10 cellular contexts compared by ENCODE assay signal in the genomic region with DNA sequence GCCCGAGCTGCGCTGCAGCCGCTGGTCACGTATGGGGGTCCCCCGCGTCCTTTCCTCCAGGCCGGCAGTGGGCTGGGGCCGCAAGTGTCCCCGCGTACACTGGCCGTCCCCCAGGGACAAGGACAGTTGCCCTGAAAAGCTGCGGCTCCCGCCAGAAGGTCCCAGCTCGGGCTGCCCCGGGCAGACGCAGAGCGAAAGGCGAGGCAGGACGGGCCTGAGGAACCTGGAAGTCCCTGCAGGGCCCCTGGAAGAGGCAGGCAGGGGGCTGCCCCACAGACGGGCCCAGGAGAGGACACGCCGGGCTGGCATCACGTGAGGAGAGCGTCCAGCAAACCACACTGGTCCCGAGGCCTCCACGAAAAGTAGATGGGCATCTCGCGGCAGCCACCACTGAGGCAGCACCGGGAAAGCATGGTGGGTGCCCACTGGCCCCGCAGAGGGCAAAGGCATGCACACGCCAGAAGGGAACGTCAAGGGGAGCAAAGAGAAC. TPM values are rescaled to one million over a fixed set of nuclear protein-coding genes. Genes with fewer than 3 reads are reported as not detected.
A peak's percentile ranks its signal among the peaks of the same experiment; 100 is the strongest.
DNase-seq lines count a peak whose midpoint lies in the region; ATAC-seq, FAIRE-seq and TF ChIP-seq lines count a peak whose summit lies in the region.
"Had no signal": no experiment of that assay in that cellular context is flagged by ENCODE, and none has a peak within 500 bp of the region (broad histone marks: within the 10 kb centered on the region; RNA-seq: fewer than 3 reads in every experiment).

No MANE protein-coding gene starts in this region.

- H3K9ac ChIP-seq in adipocyte (ENCODE audit: low read length) (peak overlapping the region; percentile 69), HepG2 (ENCODE audit: insufficient read depth, low read depth, low read length) (no peak overlapping the region), stomach smooth muscle (ENCODE audit: low read length in 2 of 2) (no peak overlapping the region), mammary epithelial cell (ENCODE audit: insufficient read depth, low read length) (no peak overlapping the region)

- H3K27me3 ChIP-seq in adipocyte (replicated peaks; ENCODE audit: control insufficient read depth, insufficient read depth, low read length), result peaks cover 38% of the 10 kb centered on the region
- H3K27me3 ChIP-seq in HepG2 (ENCODE audit: control insufficient read depth in 1 of 2, insufficient read depth in 2 of 2, low read length in 2 of 2), result peaks cover 9 to 74% of the 10 kb centered on the region in 2 experiments
- H3K27me3 ChIP-seq in stomach smooth muscle (ENCODE audit: control insufficient read depth in 1 of 2, insufficient read depth in 2 of 2, low read length in 2 of 2), result peaks cover 8 to 27% of the 10 kb centered on the region in 2 donors
- peaks cover 26% of the 10 kb centered on the region for H3K27me3 ChIP-seq in mammary epithelial cell (ENCODE audit: insufficient read depth, low read length)

- BruUV-seq in HepG2 (replicated peaks; lab: Mats Ljungman, UMichigan) (no TSS peak), mammary epithelial cell (replicated peaks; lab: Mats Ljungman, UMichigan) (no TSS peak)

- dilution Hi-C loops in mammary epithelial cell (cut with HindIII; ENCODE audit: low sequenced_read_pairs), result no loop called here

- FAIRE-seq in HepG2 (lab: Jason Lieb, UNC), result no peak

- CTCF ChIA-PET in HepG2 (lab: Yijun Ruan, JAX; ENCODE audit: low intra/inter-chr PET ratio, low total read pairs), result no interaction called here
- CTCF ChIA-PET in mammary epithelial cell (lab: Charles Lee; ENCODE audit: low non-redundant PET), result no interaction called here

- H3K4me2 ChIP-seq in HepG2 (ENCODE audit: low read depth, low read length), result peak overlapping the region; percentile 67; the same call in 1 of the 2 replicates
- no peak overlapping the region for H3K4me2 ChIP-seq in mammary epithelial cell (ENCODE audit: insufficient read depth, low read depth, low read length)

- peak; percentile 27 for DNase-seq in activated CD4-positive, CD25-positive, alpha-beta regulatory T cell treated with anti-CD3 and anti-CD28 coated beads, Interleukin-2, amount 50 U/mL, for 72 hours
- DNase-seq in activated CD4-positive, CD25-positive, alpha-beta regulatory T cell (lab: John Stamatoyannopoulos, UW), result no peak
- DNase-seq in adipocyte (ENCODE audit: low read depth), result no peak
- DNase-seq in HepG2 (ENCODE audit: low spot score), result no peak
- no peak for DNase-seq in mammary epithelial cell
- DNase-seq in UCSD-AML1 (lab: John Stamatoyannopoulos, UW; ENCODE audit: unreplicated experiment), result no peak
- DNase-seq: NCI-H2081 had no signal

- no peak for ATAC-seq in HepG2
- ATAC-seq in HG03460 (IDR thresholded peaks at IDR 0.05; ENCODE audit: unreplicated experiment), result no peak

- POLR2A ChIA-PET in HepG2 (lab: Yijun Ruan, JAX), result no interaction called here

- H2AFZ ChIP-seq in HepG2 (ENCODE audit: low read length) (no peak overlapping the region), mammary epithelial cell (ENCODE audit: low read depth, low read length) (no peak overlapping the region)

- no peak for TF ChIP-seq RAD21 in HepG2 (CRISPR knock-in tag; IDR thresholded peaks at IDR 0.05)

- in situ Hi-C loops in HepG2 (cut with HindIII; ENCODE audit: extremely low pct_ligation_motif_present, low pct_unique_long_range_greater_than_20kb) (no loop called here), mammary epithelial cell (cut with MboI; ENCODE audit: low sequenced_read_pairs in 2 of 2) (no loop called here)

- H3K79me2 ChIP-seq in HepG2 (ENCODE audit: insufficient read depth, low read length) (no peaks in the 10 kb centered on the region), mammary epithelial cell (ENCODE audit: insufficient read depth, low read length) (no peaks in the 10 kb centered on the region)

- H3K27ac ChIP-seq in HepG2 (ENCODE audit: extremely low read length, insufficient read depth, low read length) (no peak overlapping the region), stomach smooth muscle (ENCODE audit: low read length) (no peak overlapping the region), mammary epithelial cell (ENCODE audit: insufficient read depth, low read depth, low read length) (no peak overlapping the region)
- H3K27ac ChIP-seq: HL-60 had no signal

- no peak for TF ChIP-seq CTCF in HepG2 (CRISPR knock-in tag; IDR thresholded peaks at IDR 0.05)
- no peak for TF ChIP-seq CTCF in mammary epithelial cell (conservative IDR thresholded peaks at IDR 0.05 in 1 of 2, IDR thresholded peaks at IDR 0.05 in 1 of 2; ENCODE audit: extremely low read depth in 1 of 2, insufficient read depth in 1 of 2, low read depth in 1 of 2, low read length in 2 of 2)

- H3K9me3 ChIP-seq in adipocyte (ENCODE audit: control insufficient read depth, low read length), result no peaks in the 10 kb centered on the region
- H3K9me3 ChIP-seq in HepG2 (ENCODE audit: low read length), result no peaks in the 10 kb centered on the region
- no peaks in the 10 kb centered on the region for H3K9me3 ChIP-seq in stomach smooth muscle (ENCODE audit: control insufficient read depth in 2 of 2, low read length in 2 of 2)
- no peaks in the 10 kb centered on the region for H3K9me3 ChIP-seq in mammary epithelial cell (replicated peaks; ENCODE audit: insufficient read depth, low read length)

- H3K4me3 ChIP-seq in adipocyte (ENCODE audit: low read length) (peak overlapping the region; percentile 74), HepG2 (replicated peaks in 1 of 3; ENCODE audit: insufficient read depth in 1 of 3, low read depth in 2 of 3, low read length in 3 of 3) (peak overlapping the region in 1 of 3 experiments; percentile 67; a peak in 1 of 6 replicates), stomach smooth muscle (ENCODE audit: low read length in 2 of 2) (peak overlapping the region; percentile 36 to 72), mammary epithelial cell (replicated peaks in 1 of 3; ENCODE audit: insufficient read depth in 1 of 3, low read depth in 2 of 3, low read length in 3 of 3) (no peak overlapping the region)

- intact Hi-C loops in HepG2 (cut with micrococcal nuclease; ENCODE audit: unreplicated experiment), result no loop called here
- intact Hi-C loops in mammary epithelial cell (cut with micrococcal nuclease), result loop anchor here (10.0 kb wide), 1 partner anchor 639 kb away; no protein-coding TSS in a partner anchor

- peaks cover 15% of the 10 kb centered on the region for H3K4me1 ChIP-seq in adipocyte (ENCODE audit: control insufficient read depth, insufficient read depth, low read length)
- peaks cover 50% of the 10 kb centered on the region for H3K4me1 ChIP-seq in HepG2 (ENCODE audit: insufficient read depth, low read length)
- peaks cover 32% of the 10 kb centered on the region for H3K4me1 ChIP-seq in stomach smooth muscle (ENCODE audit: control insufficient read depth, insufficient read depth, low read length)
- H3K4me1 ChIP-seq in mammary epithelial cell (ENCODE audit: insufficient read depth, low read length), result peaks cover 37% of the 10 kb centered on the region

- TF ChIP-seq EP300 in HepG2 (IDR thresholded peaks at IDR 0.05; ENCODE audit: low read depth in 2 of 2, low read length in 2 of 2), result no peak
- TF ChIP-seq EP300 in HepG2 (CRISPR knock-in tag; IDR thresholded peaks at IDR 0.05; ENCODE audit: borderline replicate concordance), result no peak

- no peak for TF ChIP-seq POLR2A in HepG2 (IDR thresholded peaks at IDR 0.05; ENCODE audit: insufficient read depth in 1 of 2, low read depth in 2 of 2, low read length in 2 of 2)

- no peaks in the 10 kb centered on the region for H3K36me3 ChIP-seq in adipocyte (ENCODE audit: control insufficient read depth, insufficient read depth, low read length, severe bottlenecking)
- no peaks in the 10 kb centered on the region for H3K36me3 ChIP-seq in HepG2 (replicated peaks in 1 of 2; ENCODE audit: control insufficient read depth in 1 of 2, insufficient read depth in 2 of 2, low read length in 2 of 2)
- no peaks in the 10 kb centered on the region for H3K36me3 ChIP-seq in stomach smooth muscle (ENCODE audit: control insufficient read depth in 2 of 2, insufficient read depth in 2 of 2, low read length in 2 of 2)
- H3K36me3 ChIP-seq in mammary epithelial cell (ENCODE audit: insufficient read depth, low read length), result no peaks in the 10 kb centered on the region

- H4K20me1 ChIP-seq in HepG2 (ENCODE audit: insufficient read depth, low read length), result 0 out of 2 replicates have a peak, but pooled peaks cover 3% of the 10 kb centered on the region
- peaks cover 2% of the 10 kb centered on the region for H4K20me1 ChIP-seq in mammary epithelial cell (ENCODE audit: insufficient read depth, low read length)

- WGBS in HepG2 (ENCODE audit: low lambda C conversion rate), result 90% methylated on average over 4 of the region's 32 CpGs
- 92% methylated on average over 12 of the region's 32 CpGs for WGBS in mammary epithelial cell (ENCODE audit: low coverage, missing lambda C conversion rate)

TF ChIP-seq in HepG2, 621 proteins besides CTCF, POLR2A, EP300 and RAD21:
- TF ChIP-seq EZH2 (conservative IDR thresholded peaks at IDR 0.05; ENCODE audit: low read depth, low read length), result 0 out of 2 replicates have a peak, but pooled peaks have one; percentile 5
- no peak for TF ChIP-seq TARDBP (CRISPR knock-in tag; IDR thresholded peaks at IDR 0.05)

RNA-seq across cellular contexts. Expression of a gene that starts 3.2 kb away (rescaled TPM):
- 0.53 and 0.94 TPM in 2 replicates for total RNA-seq in HepG2 (2016; rRNA removed; fragmentation: Illumina TruSeq; extraction: Trizol)
- total RNA-seq in HepG2 (2016; cell fraction: cytosol; rRNA removed; fragmentation: Illumina TruSeq; extraction: Trizol; ENCODE audit: low read depth), result 0.26 and 0.91 TPM in 2 replicates
- 0.77 and 1.1 TPM in 2 replicates for total RNA-seq in HepG2 (2016; cell fraction: insoluble cytoplasmic fraction; rRNA removed; fragmentation: Illumina TruSeq; extraction: Trizol)
- total RNA-seq in HepG2 (2016; cell fraction: membrane; rRNA removed; fragmentation: Illumina TruSeq; extraction: Trizol), result 0.48 and 0.90 TPM in 2 replicates
- total RNA-seq in HepG2 (2016; cell fraction: nucleus; rRNA removed; fragmentation: Illumina TruSeq; extraction: Trizol), result 0.81 and 2.0 TPM in 2 replicates
- 0.81 and 0.82 TPM in 2 replicates for polyA plus RNA-seq in HepG2 (2011; rRNA removed)
- 0.13 and 0.70 TPM in 2 replicates for polyA plus RNA-seq in HepG2 (2011; cell fraction: cytosol; rRNA removed)
- polyA plus RNA-seq in HepG2 (2011; cell fraction: nucleus; rRNA removed), result 10.6 and 14.1 TPM in 2 replicates
- 0.39 and 0.79 TPM in 2 replicates for polyA plus RNA-seq in HepG2 (2012)
- 0.59 and 0.60 TPM in 2 replicates for polyA plus RNA-seq in HepG2 (2016; cell fraction: cytosol; fragmentation: Illumina TruSeq; extraction: Trizol; ENCODE audit: low read depth)
- polyA plus RNA-seq in HepG2 (2016; cell fraction: insoluble cytoplasmic fraction; fragmentation: Illumina TruSeq; extraction: Trizol; ENCODE audit: low read depth), result 1.1 and 1.2 TPM in 2 replicates
- polyA plus RNA-seq in HepG2 (2016; cell fraction: membrane; fragmentation: Illumina TruSeq; extraction: Trizol; ENCODE audit: low read depth), result 0.76 and 0.84 TPM in 2 replicates
- 5.1 and 6.3 TPM in 2 replicates for polyA plus RNA-seq in HepG2 (2016; cell fraction: nucleus; fragmentation: Illumina TruSeq; extraction: Trizol; ENCODE audit: insufficient read depth, low read depth)
- polyA minus RNA-seq in HepG2 (2011; rRNA and poly(A)+ RNA removed; ENCODE audit: low replicate concordance), result 1.6 TPM in 1 of 2 replicates, not detected in the other
- polyA minus RNA-seq in HepG2 (2011; cell fraction: cytosol; rRNA and poly(A)+ RNA removed), result 0.30 and 0.62 TPM in 2 replicates
- polyA minus RNA-seq in HepG2 (2011; cell fraction: nucleus; rRNA and poly(A)+ RNA removed), result 0.62 and 1.0 TPM in 2 replicates
- under 1 TPM in 1 of 2 donors, not detected in 1; 0.14 TPM for total RNA-seq in mammary epithelial cell
- polyA plus RNA-seq in mammary epithelial cell, result 0.02 TPM
- not detected for polyA minus RNA-seq in mammary epithelial cell

Comparison
In these comparisons a context has a peak if more than half of its experiments do, and no peak if none do; other contexts are left out.
1. H3K4me3 ChIP-seq: peak in adipocyte (single experiment) and stomach smooth muscle (2 of 2); none in mammary epithelial cell (0 of 3).